ENCODE assay signal across 1 cellular context in genomic region chr2:121333834-121334558, GRCh38.
TF ChIP-seq lines count a peak whose summit lies in the region.

No MANE protein-coding gene starts in this region.

TF ChIP-seq in HepG2, 621 proteins besides CTCF, POLR2A, EP300 and RAD21 (continues in another document):
- TF ChIP-seq FOXP4 (CRISPR knock-in tag; IDR thresholded peaks at IDR 0.05) (peak; percentile 16; the same call in 1 of the 2 replicates), SOX6 (IDR thresholded peaks at IDR 0.05) (no peak), SOX6 (CRISPR knock-in tag; IDR thresholded peaks at IDR 0.05) (peak; percentile 29; the same call in 1 of the 2 replicates), ZFX (CRISPR knock-in tag; IDR thresholded peaks at IDR 0.05; ENCODE audit: low read depth) (peak; percentile 53), ZNF18 (CRISPR knock-in tag; IDR thresholded peaks at IDR 0.05; ENCODE audit: insufficient replicate concordance) (no peak), SAP130 (CRISPR knock-in tag; IDR thresholded peaks at IDR 0.05; ENCODE audit: low read depth) (peak; percentile 37; the same call in 1 of the 2 replicates), RORA (CRISPR knock-in tag; IDR thresholded peaks at IDR 0.05) (no peak), ZNF652 (CRISPR knock-in tag; IDR thresholded peaks at IDR 0.05; ENCODE audit: borderline replicate concordance, low read depth) (no peak), TFAP4 (IDR thresholded peaks at IDR 0.05; ENCODE audit: borderline replicate concordance, low read depth) (peak; percentile 83), ZNF432 (CRISPR knock-in tag; IDR thresholded peaks at IDR 0.05; ENCODE audit: borderline replicate concordance) (no peak), ZBTB20 (CRISPR knock-in tag; IDR thresholded peaks at IDR 0.05; ENCODE audit: borderline replicate concordance, low read depth) (0 out of 2 replicates have a peak, but pooled peaks have one; percentile 42), ZNF350 (CRISPR knock-in tag; IDR thresholded peaks at IDR 0.05; ENCODE audit: borderline replicate concordance, low read depth) (0 out of 2 replicates have a peak, but pooled peaks have one; percentile 17), ZNF142 (CRISPR knock-in tag; IDR thresholded peaks at IDR 0.05) (0 out of 2 replicates have a peak, but pooled peaks have one; percentile 17), ELF3 (CRISPR knock-in tag; IDR thresholded peaks at IDR 0.05) (0 out of 2 replicates have a peak, but pooled peaks have one; percentile 19), ZNF605 (CRISPR knock-in tag; IDR thresholded peaks at IDR 0.05) (0 out of 2 replicates have a peak, but pooled peaks have one; percentile 22), MXD4 (CRISPR knock-in tag; IDR thresholded peaks at IDR 0.05) (0 out of 2 replicates have a peak, but pooled peaks have one; percentile 17), ZNF704 (CRISPR knock-in tag; IDR thresholded peaks at IDR 0.05; ENCODE audit: borderline replicate concordance) (no peak), CENPBD1 (CRISPR knock-in tag; IDR thresholded peaks at IDR 0.05; ENCODE audit: borderline replicate concordance, low read depth) (no peak), CEBPB (IDR thresholded peaks at IDR 0.05; ENCODE audit: borderline replicate concordance, low read depth, low read length) (peak; percentile 38; the same call in 1 of the 2 replicates), ZFP37 (CRISPR knock-in tag; IDR thresholded peaks at IDR 0.05; ENCODE audit: borderline replicate concordance) (no peak), KDM6A (CRISPR knock-in tag; IDR thresholded peaks at IDR 0.05; ENCODE audit: low read depth) (no peak), IRF9 (CRISPR knock-in tag; IDR thresholded peaks at IDR 0.05; ENCODE audit: borderline replicate concordance) (0 out of 2 replicates have a peak, but pooled peaks have one; percentile 10), PBX2 (CRISPR knock-in tag; IDR thresholded peaks at IDR 0.05) (0 out of 2 replicates have a peak, but pooled peaks have one; percentile 14), ZNF75D (CRISPR knock-in tag; IDR thresholded peaks at IDR 0.05; ENCODE audit: borderline replicate concordance) (no peak), ZNF569 (CRISPR knock-in tag; IDR thresholded peaks at IDR 0.05; ENCODE audit: borderline replicate concordance) (0 out of 2 replicates have a peak, but pooled peaks have one; percentile 2), ZFY (CRISPR knock-in tag; IDR thresholded peaks at IDR 0.05) (peak; percentile 65; the same call in 1 of the 2 replicates), ZNF513 (CRISPR knock-in tag; conservative IDR thresholded peaks at IDR 0.05) (no peak), PHF21A (CRISPR knock-in tag; IDR thresholded peaks at IDR 0.05) (peak; percentile 24; the same call in 1 of the 2 replicates), ZNF687 (CRISPR knock-in tag; IDR thresholded peaks at IDR 0.05) (peak; percentile 42; the same call in 1 of the 2 replicates), KMT2A (CRISPR knock-in tag; IDR thresholded peaks at IDR 0.05) (peak; percentile 19; the same call in 1 of the 2 replicates), IKZF5 (CRISPR knock-in tag; IDR thresholded peaks at IDR 0.05) (0 out of 2 replicates have a peak, but pooled peaks have one; percentile 5), SMC3 (IDR thresholded peaks at IDR 0.05; ENCODE audit: low read length) (no peak), NFKB2 (CRISPR knock-in tag; IDR thresholded peaks at IDR 0.05; ENCODE audit: borderline replicate concordance) (peak; percentile 37; the same call in 1 of the 2 replicates)
